ENCODE assay signal across 13 cellular contexts in genomic region chr5:131630208-131630962, GRCh38. TPM values are rescaled to one million over a fixed set of nuclear protein-coding genes. Genes with fewer than 3 reads are reported as not detected.
DNase-seq lines count a peak whose midpoint lies in the region; ATAC-seq and TF ChIP-seq lines count a peak whose summit lies in the region.
"Had no signal": no experiment of that assay in that cellular context is flagged by ENCODE, and none has a peak within 500 bp of the region (broad histone marks: within the 10 kb centered on the region; RNA-seq: fewer than 3 reads in every experiment).

No MANE protein-coding gene starts in this region.

- H3K27me3 ChIP-seq in Panc1 (ENCODE audit: control insufficient read depth, insufficient read depth, low read length) = no peaks in the 10 kb centered on the region
- H3K27me3 ChIP-seq in mesenchymal stem cell (ENCODE audit: control insufficient read depth in 1 of 2, insufficient read depth in 1 of 2, low read length in 2 of 2) = no peaks in the 10 kb centered on the region
- H3K27me3 ChIP-seq in adrenal gland = no peaks in the 10 kb centered on the region
- H3K27me3 ChIP-seq: spleen had no signal

- H3K4me3 ChIP-seq in Panc1 (ENCODE audit: low read depth in 2 of 2, low read length in 2 of 2) (no peak overlapping the region), mesenchymal stem cell (ENCODE audit: insufficient read depth in 1 of 2, low read depth in 1 of 2, low read length in 2 of 2) (no peak overlapping the region), adrenal gland (no peak overlapping the region)
- H3K4me3 ChIP-seq: spleen had no signal

- H2BK120ac ChIP-seq in mesenchymal stem cell (ENCODE audit: low read depth, low read length) = no peak overlapping the region

- H3K27ac ChIP-seq in Panc1 (ENCODE audit: low read length) (peak overlapping the region; percentile 57), mesenchymal stem cell (ENCODE audit: low read length, poor library complexity, severe bottlenecking) (no peak overlapping the region), adrenal gland (peak overlapping the region in 2 of 5 donors; percentile 9 to 52)
- H3K27ac ChIP-seq: parathyroid adenoma had no signal

- no peak for ATAC-seq in Panc1
- peak; percentile 53 for ATAC-seq in left colon
- ATAC-seq in HG02981 (IDR thresholded peaks at IDR 0.05; ENCODE audit: unreplicated experiment) = no peak

- in situ Hi-C loops in Panc1 (cut with HindIII; ENCODE audit: low pct_unique_long_range_greater_than_20kb, low sequenced_read_pairs) = no loop called here

- H3K14ac ChIP-seq in mesenchymal stem cell (ENCODE audit: low read length in 2 of 2) = no peak overlapping the region

- no peak for TF ChIP-seq POLR2A in adrenal gland (IDR thresholded peaks at IDR 0.05)

- no peak overlapping the region for H3K4me2 ChIP-seq in mesenchymal stem cell (ENCODE audit: low read length, poor library complexity, severe bottlenecking)

- POLR2A ChIA-PET in Panc1 (lab: Charles Lee) = interaction anchor here (0.6 kb wide), 1 partner anchor 663 kb away, joined by 6 read pairs; no protein-coding TSS in a partner anchor

- H2AFZ ChIP-seq in mesenchymal stem cell (ENCODE audit: low read depth, low read length) = no peak overlapping the region
- H2AFZ ChIP-seq: parathyroid adenoma had no signal

- no peak overlapping the region for H3K4ac ChIP-seq in mesenchymal stem cell (ENCODE audit: low read depth in 1 of 2, low read length in 2 of 2)

- H2BK12ac ChIP-seq in mesenchymal stem cell (ENCODE audit: low read length in 2 of 2) = no peak overlapping the region

- DNase-seq in NCI-H1694 treated with DMSO at 0.1 percent for 48 hours (lab: John Stamatoyannopoulos, UW) = peak; percentile 41
- DNase-seq in NCI-H1694 (lab: John Stamatoyannopoulos, UW) = no peak
- DNase-seq in HuH-7 (ENCODE audit: low spot score) = peak; percentile 30
- DNase-seq in Panc1 (ENCODE audit: low read depth, low spot score) = no peak
- DNase-seq in left colon = no peak
- DNase-seq in mesenchymal stem cell = no peak
- no peak for DNase-seq in adrenal gland
- DNase-seq: Calu3; effector CD8-positive, alpha-beta T cell; islet precursor cell; spleen had no signal

- TF ChIP-seq CTCF in Panc1 (IDR thresholded peaks at IDR 0.05) (no peak), adrenal gland (IDR thresholded peaks at IDR 0.05) (no peak)

- CTCF ChIA-PET in Panc1 (lab: Charles Lee) = no interaction called here

- BruUV-seq in Panc1 (replicated peaks; lab: Mats Ljungman, UMichigan) = no TSS peak

- H3K4me1 ChIP-seq in Panc1 (ENCODE audit: control insufficient read depth, insufficient read depth, low read length) (peaks cover 24% of the 10 kb centered on the region), mesenchymal stem cell (ENCODE audit: control insufficient read depth, insufficient read depth, low read depth, low read length) (peaks cover 6% of the 10 kb centered on the region), adrenal gland (replicated peaks in 1 of 2) (peaks cover 5 to 53% of the 10 kb centered on the region in 2 donors)

- H2AK5ac ChIP-seq in mesenchymal stem cell (ENCODE audit: low read length, severe bottlenecking) = no peak overlapping the region

- no peak overlapping the region for H4K8ac ChIP-seq in mesenchymal stem cell (ENCODE audit: low read length)

- no peak overlapping the region for H3K18ac ChIP-seq in mesenchymal stem cell (ENCODE audit: low read depth in 1 of 2, low read length in 2 of 2)

- intact Hi-C loops in Panc1 (cut with micrococcal nuclease; ENCODE audit: unreplicated experiment) (no loop called here), left colon (cut with DNase I, micrococcal nuclease) (no loop called here), adrenal gland (cut with DNase I) (no loop called here)

- no peak overlapping the region for H2BK15ac ChIP-seq in mesenchymal stem cell (ENCODE audit: low read depth, poor library complexity, severe bottlenecking)

- H3K79me1 ChIP-seq in mesenchymal stem cell (replicated peaks; ENCODE audit: low read length, poor library complexity, severe bottlenecking) = peaks cover 7% of the 10 kb centered on the region

- whole genome bisulfite sequencing in mesenchymal stem cell = 38% methylated on average over 3 of the region's 4 CpGs
- 73 to 83% (median 77%) methylated on average over 4 of the region's 4 CpGs for WGBS in adrenal gland, 4 donors

- H3K36me3 ChIP-seq in Panc1 (ENCODE audit: control insufficient read depth, insufficient read depth, low read length) = peaks cover 2% of the 10 kb centered on the region; the same call in 1 of the 2 replicates
- H3K36me3 ChIP-seq in mesenchymal stem cell (ENCODE audit: control insufficient read depth in 1 of 2, insufficient read depth in 2 of 2, low read depth in 1 of 2, low read length in 2 of 2) = no peaks in the 10 kb centered on the region
- H3K36me3 ChIP-seq in adrenal gland (replicated peaks in 1 of 2) = no peaks in the 10 kb centered on the region

- no peak overlapping the region for H2BK5ac ChIP-seq in mesenchymal stem cell (ENCODE audit: low read depth, low read length, poor library complexity, severe bottlenecking)

- H3K9ac ChIP-seq in mesenchymal stem cell (ENCODE audit: low read length) = no peak overlapping the region
- H3K9ac ChIP-seq: parathyroid adenoma had no signal

- H4K91ac ChIP-seq in mesenchymal stem cell (ENCODE audit: low read length) = no peak overlapping the region

- H3K9me3 ChIP-seq in Panc1 (ENCODE audit: control insufficient read depth, insufficient read depth, low read depth, low read length) (no peaks in the 10 kb centered on the region), mesenchymal stem cell (ENCODE audit: control insufficient read depth, low read length) (no peaks in the 10 kb centered on the region), adrenal gland (replicated peaks in 1 of 3) (no peaks in the 10 kb centered on the region)
- H3K9me3 ChIP-seq: spleen had no signal

- H3K23ac ChIP-seq in mesenchymal stem cell (ENCODE audit: low read length in 2 of 2) = no peak overlapping the region

RNA-seq across cellular contexts. Expression of gene RAPGEF6, which starts 4.6 kb away (rescaled TPM):
- 25.0 TPM for total RNA-seq in Panc1 (2021; ENCODE audit: unreplicated experiment)
- polyA plus RNA-seq in Panc1 (2012; ENCODE audit: insufficient read length) = 6.7 TPM
- total RNA-seq in left colon = 10 to 100 TPM; 18.4 to 18.8 TPM
- 3.1 TPM for polyA plus RNA-seq in mesenchymal stem cell (2013, experiment 1 of 2)
- 3.1 TPM for polyA plus RNA-seq in mesenchymal stem cell (2013, experiment 2 of 2)
- 10 to 100 TPM in 7 of 8 donors, 1 to 10 TPM in 1; 8.3 to 25.6 (median 17.9) TPM for total RNA-seq in adrenal gland
- 10 to 100 TPM in 1 of 3 donors, 1 to 10 TPM in 2; 2.5 to 10.5 (median 4.6) TPM for polyA plus RNA-seq in adrenal gland

Comparison
In these comparisons a context has a peak if more than half of its experiments do, and no peak if none do; other contexts are left out.
1. DNase-seq: peak in NCI-H1694 treated with DMSO at 0.1 percent for 48 hours (single experiment) and HuH-7 (single experiment); none in NCI-H1694 (single experiment), Panc1 (single experiment), left colon (0 of 2), mesenchymal stem cell (single experiment) and adrenal gland (0 of 7).